18 cellular contexts compared by ENCODE assay signal in the genomic region with DNA sequence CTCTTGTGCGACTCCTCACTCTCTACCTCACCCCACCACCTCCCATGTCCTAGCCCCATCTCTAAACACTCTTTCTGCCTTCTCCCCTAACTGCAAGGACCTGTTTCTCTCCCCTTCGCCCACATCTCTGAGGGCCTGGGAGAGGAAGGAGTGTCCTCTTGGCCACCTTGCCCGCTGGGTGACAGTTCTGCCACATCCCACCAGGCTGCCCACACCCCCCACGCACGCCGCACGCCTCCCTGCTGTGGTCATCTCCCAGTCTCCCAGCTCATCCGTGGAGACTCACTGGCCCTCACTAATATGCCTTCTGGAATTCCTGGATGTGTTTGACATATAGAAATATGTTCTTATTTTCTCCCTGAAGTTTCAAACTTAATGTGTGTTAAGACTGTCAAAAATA.
"Had no signal": no experiment of that assay in that cellular context is flagged by ENCODE, and none has a peak within 500 bp of the region (broad histone marks: within the 10 kb centered on the region; RNA-seq: fewer than 3 reads in every experiment).

No MANE protein-coding gene starts in this region.

- H3K27ac ChIP-seq: gastroesophageal sphincter, heart right ventricle, skin epidermis, VCaP had no signal

- H3K27me3 ChIP-seq: gastroesophageal sphincter, heart right ventricle, upper lobe of left lung had no signal

- H3K9me3 ChIP-seq: gastroesophageal sphincter, heart right ventricle, upper lobe of left lung had no signal

- ATAC-seq: activated CD8-positive, alpha-beta memory T cell treated with anti-CD3 and anti-CD28 coated beads, Interleukin-2, amount 10 ng/mL, durations not matched to agents 7 days and 5 days; activated naive CD8-positive, alpha-beta T cell treated with anti-CD3 and anti-CD28 coated beads, Interleukin-2, amount 50 U/mL, for 24 hours; gastroesophageal sphincter; heart right ventricle; natural killer cell treated with Interleukin-12 subunit alpha and Interleukin-12 subunit beta and Interleukin-15 and Interleukin-18, amount 100 ng/mL, for 72 hours; right cardiac atrium had no signal

- H3K4me3 ChIP-seq: gastroesophageal sphincter, heart right ventricle, skin epidermis, upper lobe of left lung had no signal

- H3K27me3 Mint-ChIP-seq: activated naive CD8-positive, alpha-beta T cell treated with anti-CD3 and anti-CD28 coated beads, Interleukin-2, amount 50 U/mL, for 24 hours; natural killer cell treated with Interleukin-12 subunit alpha and Interleukin-12 subunit beta and Interleukin-15 and Interleukin-18, amount 100 ng/mL, for 72 hours; stimulated activated naive CD8-positive, alpha-beta T cell treated with anti-CD3 and anti-CD28 coated beads, Interleukin-15, Interleukin-2, amounts not matched to agents 100 ng/mL and 50 ng/mL, for 24 hours had no signal

- H3K4me3 Mint-ChIP-seq: activated CD8-positive, alpha-beta memory T cell treated with anti-CD3 and anti-CD28 coated beads, Interleukin-2, amount 10 ng/mL, durations not matched to agents 7 days and 5 days; activated naive CD4-positive, alpha-beta T cell treated with anti-CD3 and anti-CD28 coated beads for 36 hours; activated naive CD8-positive, alpha-beta T cell treated with anti-CD3 and anti-CD28 coated beads, Interleukin-2, amount 50 U/mL, for 24 hours; natural killer cell treated with Interleukin-12 subunit alpha and Interleukin-12 subunit beta and Interleukin-15 and Interleukin-18, amount 100 ng/mL, for 72 hours; stimulated activated naive CD8-positive, alpha-beta T cell treated with anti-CD3 and anti-CD28 coated beads, Interleukin-15, Interleukin-2, amounts not matched to agents 100 ng/mL and 50 ng/mL, for 24 hours had no signal

- DNase-seq: activated CD4-positive, alpha-beta T cell treated with anti-CD3 and anti-CD28 coated beads for 1 hour; activated CD4-positive, alpha-beta T cell treated with anti-CD3 and anti-CD28 coated beads, Interleukin-2, amount 50 U/mL, for 48 hours; activated CD8-positive, alpha-beta memory T cell treated with anti-CD3 and anti-CD28 coated beads, Interleukin-2, amount 10 ng/mL, durations not matched to agents 7 days and 5 days; activated naive CD4-positive, alpha-beta T cell treated with anti-CD3 and anti-CD28 coated beads for 36 hours; activated naive CD8-positive, alpha-beta T cell treated with anti-CD3 and anti-CD28 coated beads, Interleukin-2, amount 50 U/mL, for 24 hours; activated T-cell treated with anti-CD3 and anti-CD28 coated beads, Interleukin-2, amount 50 U/mL, for 1 hour; erythroblast; heart right ventricle; occipital lobe; right cardiac atrium had no signal

- H3K9me3 Mint-ChIP-seq: activated naive CD4-positive, alpha-beta T cell treated with anti-CD3 and anti-CD28 coated beads for 36 hours; activated naive CD8-positive, alpha-beta T cell treated with anti-CD3 and anti-CD28 coated beads, Interleukin-2, amount 50 U/mL, for 24 hours; activated T-helper 2 cell treated with anti-CD3 and anti-CD28 coated beads, Interferon-gamma antibody, Interleukin-2, Interleukin-4, amounts not matched to agents 10 μg/mL and 5 μg/mL and 100 μg/mL, durations not matched to agents 14 hours and 24 hours and 36 hours; natural killer cell treated with Interleukin-12 subunit alpha and Interleukin-12 subunit beta and Interleukin-15 and Interleukin-18, amount 100 ng/mL, for 72 hours; stimulated activated naive CD8-positive, alpha-beta T cell treated with anti-CD3 and anti-CD28 coated beads, Interleukin-15, Interleukin-2, amounts not matched to agents 100 ng/mL and 50 ng/mL, for 24 hours had no signal

- H3K36me3 ChIP-seq: gastroesophageal sphincter, upper lobe of left lung had no signal

- H3K27ac Mint-ChIP-seq: activated CD8-positive, alpha-beta memory T cell treated with anti-CD3 and anti-CD28 coated beads, Interleukin-2, amount 10 ng/mL, durations not matched to agents 7 days and 5 days; activated naive CD4-positive, alpha-beta T cell treated with anti-CD3 and anti-CD28 coated beads for 36 hours; activated naive CD8-positive, alpha-beta T cell treated with anti-CD3 and anti-CD28 coated beads, Interleukin-2, amount 50 U/mL, for 24 hours; activated T-helper 2 cell treated with anti-CD3 and anti-CD28 coated beads, Interferon-gamma antibody, Interleukin-2, Interleukin-4, amounts not matched to agents 10 μg/mL and 5 μg/mL and 100 μg/mL, durations not matched to agents 14 hours and 24 hours and 36 hours; natural killer cell treated with Interleukin-12 subunit alpha and Interleukin-12 subunit beta and Interleukin-15 and Interleukin-18, amount 100 ng/mL, for 72 hours; progenitor cell of endocrine pancreas; stimulated activated naive CD8-positive, alpha-beta T cell treated with anti-CD3 and anti-CD28 coated beads, Interleukin-15, Interleukin-2, amounts not matched to agents 100 ng/mL and 50 ng/mL, for 24 hours had no signal

- H3K36me3 Mint-ChIP-seq: natural killer cell treated with Interleukin-12 subunit alpha and Interleukin-12 subunit beta and Interleukin-15 and Interleukin-18, amount 100 ng/mL, for 72 hours had no signal
